ENCODE assay signal across 12 cellular contexts in the genomic region with DNA sequence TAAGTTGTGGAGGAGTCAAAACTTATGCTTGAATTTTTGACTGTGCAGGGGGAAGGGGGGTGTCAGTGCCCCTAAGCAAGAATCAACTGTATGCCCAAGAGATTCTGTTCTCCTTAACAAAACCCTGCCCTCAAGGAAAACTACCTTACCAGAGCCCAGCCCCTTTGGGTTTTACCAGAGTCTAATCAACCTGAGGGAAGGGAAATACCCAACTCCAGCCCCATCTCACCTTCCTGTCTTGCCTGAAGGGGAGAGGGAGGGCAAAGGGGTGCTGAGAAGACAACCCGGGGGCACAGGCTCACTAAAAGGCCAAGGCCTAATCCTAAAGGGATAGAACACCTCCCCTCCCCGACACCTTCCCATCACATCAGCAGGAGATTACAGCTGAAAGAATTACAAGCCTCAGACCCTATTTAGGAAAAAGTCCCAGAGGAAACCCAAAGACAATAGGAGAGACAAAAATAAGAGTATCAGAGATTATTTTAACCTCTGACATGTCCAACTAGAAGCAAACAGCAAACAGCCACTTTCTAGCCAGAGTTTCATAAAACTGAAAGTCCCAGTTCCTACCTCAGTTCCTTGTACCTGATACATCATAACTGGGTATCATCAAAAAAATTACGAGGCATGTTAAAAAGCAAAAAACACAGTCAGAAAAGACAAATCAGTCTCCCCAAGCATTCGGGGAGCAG. TPM values are rescaled to one million over a fixed set of nuclear protein-coding genes. Genes with fewer than 3 reads are reported as not detected.
DNase-seq lines count a peak whose midpoint lies in the region; ATAC-seq and TF ChIP-seq lines count a peak whose summit lies in the region.
"Had no signal": no experiment of that assay in that cellular context is flagged by ENCODE, and none has a peak within 500 bp of the region (broad histone marks: within the 10 kb centered on the region; RNA-seq: fewer than 3 reads in every experiment).

No MANE protein-coding gene starts in this region.

- H3K27ac ChIP-seq in heart left ventricle (peak overlapping the region in 10 of 12 donors; percentile 41 to 91 (median 58)), upper lobe of right lung (peak overlapping the region; percentile 73), suprapubic skin (no peak overlapping the region)
- H3K27ac ChIP-seq: WERI-Rb-1 had no signal

- no peak for ATAC-seq in heart left ventricle
- no peak for ATAC-seq in left ventricle myocardium superior
- ATAC-seq in HG02884 (IDR thresholded peaks at IDR 0.05; ENCODE audit: unreplicated experiment) = peak; percentile 40
- no peak for ATAC-seq in upper lobe of right lung

- H3K4me1 ChIP-seq in heart left ventricle = peaks cover 0 to 27% (median 2%) of the 10 kb centered on the region in 12 donors
- H3K4me1 ChIP-seq in adipocyte (ENCODE audit: control insufficient read depth, insufficient read depth, low read length) = peaks cover 6% of the 10 kb centered on the region
- peaks cover 13% of the 10 kb centered on the region for H3K4me1 ChIP-seq in upper lobe of right lung
- no peaks in the 10 kb centered on the region for H3K4me1 ChIP-seq in suprapubic skin

- TF ChIP-seq CTCF in heart left ventricle (IDR thresholded peaks at IDR 0.05) = no peak
- no peak for TF ChIP-seq CTCF in upper lobe of right lung (IDR thresholded peaks at IDR 0.05)
- TF ChIP-seq CTCF in suprapubic skin (IDR thresholded peaks at IDR 0.05) = no peak

- intact Hi-C loops in heart left ventricle (cut with DNase I) (loop anchor here in 1 of 10 donors (10.0 kb wide), 1 partner anchor 321 kb away; the partner anchor contains the start of gene EZH2), left ventricle myocardium superior (cut with micrococcal nuclease) (no loop called here), upper lobe of right lung (cut with DNase I) (no loop called here)

- TF ChIP-seq EP300 in suprapubic skin (IDR thresholded peaks at IDR 0.05) = no peak

- H3K36me3 ChIP-seq in heart left ventricle (no peaks in the 10 kb centered on the region), adipocyte (ENCODE audit: control insufficient read depth, insufficient read depth, low read length, severe bottlenecking) (no peaks in the 10 kb centered on the region), upper lobe of right lung (no peaks in the 10 kb centered on the region), suprapubic skin (no peaks in the 10 kb centered on the region)
- H3K36me3 ChIP-seq: WERI-Rb-1 had no signal

- H3K9me3 ChIP-seq in heart left ventricle (peaks cover 0 to 4% (median 0%) of the 10 kb centered on the region in 12 donors), adipocyte (ENCODE audit: control insufficient read depth, low read length) (no peaks in the 10 kb centered on the region), upper lobe of right lung (no peaks in the 10 kb centered on the region), suprapubic skin (no peaks in the 10 kb centered on the region)

- H3K4me3 ChIP-seq in heart left ventricle (peak overlapping the region in 1 of 12 donors; percentile 9), adipocyte (ENCODE audit: low read length) (peak overlapping the region; percentile 67), upper lobe of right lung (no peak overlapping the region), suprapubic skin (no peak overlapping the region)
- H3K4me3 ChIP-seq: lung had no signal

- TF ChIP-seq POLR2A in heart left ventricle (IDR thresholded peaks at IDR 0.05) (no peak), suprapubic skin (IDR thresholded peaks at IDR 0.05) (no peak)

- 56 to 70% (median 64%) methylated on average over 4 of the region's 4 CpGs for WGBS in heart left ventricle, 4 donors
- WGBS in suprapubic skin = 63% methylated on average over 4 of the region's 4 CpGs

- DNase-seq in heart left ventricle (no peak), left ventricle myocardium superior (no peak), adipocyte (ENCODE audit: low read depth) (no peak), upper lobe of right lung (no peak), KG1 (lab: John Stamatoyannopoulos, UW) (no peak), middle frontal gyrus (ENCODE audit: extremely low spot score, low spot score) (no peak), suprapubic skin (ENCODE audit: low spot score in 2 of 2) (no peak)
- DNase-seq: GOT3, NCI-H2107, WERI-Rb-1 had no signal

- H3K27me3 ChIP-seq in heart left ventricle (no peaks in the 10 kb centered on the region), adipocyte (replicated peaks; ENCODE audit: control insufficient read depth, insufficient read depth, low read length) (no peaks in the 10 kb centered on the region), upper lobe of right lung (no peaks in the 10 kb centered on the region), suprapubic skin (no peaks in the 10 kb centered on the region)

- peak overlapping the region; percentile 53 for H3K9ac ChIP-seq in adipocyte (ENCODE audit: low read length)

RNA-seq across cellular contexts. Expression of gene C7orf33, which starts 26.8 kb away (rescaled TPM):
- total RNA-seq in heart left ventricle = not detected
- not detected for polyA plus RNA-seq in heart left ventricle
- total RNA-seq in left ventricle myocardium superior = not detected
- total RNA-seq in upper lobe of right lung = not detected
- not detected for total RNA-seq in suprapubic skin
- total RNA-seq: lung had no signal
- polyA plus RNA-seq: lung had no signal
